8 cellular contexts compared by ENCODE assay signal in genomic region chr17:3723556-3724372, GRCh38. TPM values are rescaled to one million over a fixed set of nuclear protein-coding genes. Genes with fewer than 3 reads are reported as not detected.
DNase-seq lines count a peak whose midpoint lies in the region; ATAC-seq and TF ChIP-seq lines count a peak whose summit lies in the region.

Gene HASPIN (plus strand): TSS chr17:3723903. CDS start chr17:3723936, 33 bp downstream.

- CTCF ChIA-PET in HEK293T (lab: Yijun Ruan, JAX): interaction anchor here (0.6 to 1.9 kb wide), 3 partner anchors 14 to 122 kb away, joined by 3 to 6 read pairs (median 3); partner anchors contain the start of gene NCBP3
- CTCF ChIA-PET in SK-N-SH (lab: Yijun Ruan, JAX): interaction anchor here (0.6 to 8.2 kb wide), 10 partner anchors 12 to 675 kb away, joined by 3 to 97 read pairs (median 4); partner anchors contain the start of gene P2RX5

- no peak for TF ChIP-seq RAD21 in SK-N-SH (IDR thresholded peaks at IDR 0.05; ENCODE audit: low read length)

- H3K4me3 ChIP-seq in GM06990 (replicated peaks; ENCODE audit: low read depth, low read length): peak within 1 kb of the TSS; percentile 97
- H3K4me3 ChIP-seq in SK-N-SH (ENCODE audit: low read depth in 2 of 2, low read length in 1 of 2): peak within 1 kb of the TSS; percentile 77 to 85
- peak within 1 kb of the TSS; percentile 100 for H3K4me3 ChIP-seq in osteoblast (ENCODE audit: insufficient read depth, low read length)
- peak within 1 kb of the TSS; percentile 80 for H3K4me3 ChIP-seq in thoracic aorta

- H3K79me2 ChIP-seq in SK-N-SH (ENCODE audit: insufficient read depth) (peaks cover 62% of the 10 kb centered on the region), osteoblast (ENCODE audit: insufficient read depth, low read length) (peaks cover 53% of the 10 kb centered on the region)

- no peaks in the 10 kb centered on the region for H4K20me1 ChIP-seq in SK-N-SH (ENCODE audit: insufficient read depth)
- peaks cover 8% of the 10 kb centered on the region for H4K20me1 ChIP-seq in osteoblast (ENCODE audit: insufficient read depth, low read length)

- H3K9me3 ChIP-seq in SK-N-SH (no peaks in the 10 kb centered on the region), osteoblast (ENCODE audit: low read depth, low read length) (no peaks in the 10 kb centered on the region), thoracic aorta (no peaks in the 10 kb centered on the region)

- peak; percentile 28 for TF ChIP-seq CTCF in GM06990 (IDR thresholded peaks at IDR 0.05; ENCODE audit: insufficient read depth, low read length, poor library complexity, severe bottlenecking)
- TF ChIP-seq CTCF in SK-N-SH (IDR thresholded peaks at IDR 0.05): peak; percentile 29; the same call in 1 of the 2 replicates
- peak; percentile 25 for TF ChIP-seq CTCF in osteoblast (IDR thresholded peaks at IDR 0.05; ENCODE audit: extremely low read depth, low read depth, low read length)
- peak; percentile 47 for TF ChIP-seq CTCF in thoracic aorta (IDR thresholded peaks at IDR 0.05)

- peak within 1 kb of the TSS; percentile 55 to 87; a peak in 3 of 4 replicates for H3K27ac ChIP-seq in SK-N-SH (ENCODE audit: low read depth in 2 of 2, low read length in 1 of 2)
- peak within 1 kb of the TSS; percentile 89 for H3K27ac ChIP-seq in osteoblast (ENCODE audit: low read depth, low read length)
- H3K27ac ChIP-seq in thoracic aorta: peak within 1 kb of the TSS; percentile 62 to 67

- ATAC-seq in thoracic aorta (ENCODE audit: insufficient number of reproducible peaks, low FRiP score, low read depth): peak; percentile 83

- H3F3A ChIP-seq in SK-N-SH (replicated peaks; ENCODE audit: insufficient read depth): peaks cover 12% of the 10 kb centered on the region

- POLR2A ChIA-PET in HEK293T (lab: Yijun Ruan, JAX): interaction anchor here (0.6 to 1.5 kb wide), 14 partner anchors 9 to 123 kb away, joined by 3 to 6 read pairs (median 4); partner anchors contain the start of genes CTNS, NCBP3 and SHPK
- POLR2A ChIA-PET in SK-N-SH (lab: Yijun Ruan, JAX): interaction anchor here (0.7 to 1.5 kb wide), 3 partner anchors 13 to 122 kb away, joined by 3 read pairs; partner anchors contain the start of gene NCBP3

- H3K36me3 ChIP-seq in GM06990 (ENCODE audit: control insufficient read depth, insufficient read depth, low read length) (peaks cover 9% of the 10 kb centered on the region), SK-N-SH (replicated peaks in 1 of 2; ENCODE audit: control insufficient read depth in 1 of 2, insufficient read depth in 2 of 2, low read length in 1 of 2) (peaks cover 5 to 17% of the 10 kb centered on the region in 2 experiments), osteoblast (ENCODE audit: insufficient read depth, low read length) (peaks cover 19% of the 10 kb centered on the region), thoracic aorta (no peaks in the 10 kb centered on the region)

- H3K9ac ChIP-seq in SK-N-SH: peak within 1 kb of the TSS; percentile 85

- H3K4me2 ChIP-seq in SK-N-SH: peak within 1 kb of the TSS; percentile 93
- H3K4me2 ChIP-seq in osteoblast (ENCODE audit: insufficient read depth, low read length): peak within 1 kb of the TSS; percentile 98

- DNase-seq in GM06990 (ENCODE audit: extremely low read depth, insufficient read length) (peak; percentile 94), HEK293T (ENCODE audit: extremely low spot score) (peak; percentile 99), MV-4-11 (lab: John Stamatoyannopoulos, UW) (peak; percentile 87), SK-N-SH (peak; percentile 100), globus pallidus (ENCODE audit: low spot score) (peak; percentile 78), osteoblast (ENCODE audit: insufficient read length, low spot score, missing footprints) (peak; percentile 99), thoracic aorta (ENCODE audit: low spot score) (peak; percentile 47)
- peak; percentile 92 for DNase-seq in activated naive CD4-positive, alpha-beta T cell treated with anti-CD3 and anti-CD28 coated beads, Interleukin-2, amount 50 U/mL, for 16 hours

- TF ChIP-seq EP300 in SK-N-SH (IDR thresholded peaks at IDR 0.05; ENCODE audit: borderline replicate concordance in 1 of 2, low read depth in 1 of 2, low read length in 1 of 2): no peak

- 0% methylated on average over 17 of the region's 98 CpGs for WGBS in SK-N-SH (ENCODE audit: low lambda C conversion rate)

- H3K27me3 ChIP-seq in GM06990 (replicated peaks; ENCODE audit: control insufficient read depth, insufficient read depth, low read length): no peaks in the 10 kb centered on the region
- no peaks in the 10 kb centered on the region for H3K27me3 ChIP-seq in SK-N-SH (ENCODE audit: insufficient read depth)
- H3K27me3 ChIP-seq in osteoblast (ENCODE audit: insufficient read depth, low read length): no peaks in the 10 kb centered on the region
- no peaks in the 10 kb centered on the region for H3K27me3 ChIP-seq in thoracic aorta (replicated peaks; ENCODE audit: insufficient read depth)

- no peaks in the 10 kb centered on the region for H3K9me2 ChIP-seq in SK-N-SH

- H3K4me1 ChIP-seq in SK-N-SH (ENCODE audit: control insufficient read depth in 1 of 2, insufficient read depth in 2 of 2, low read depth in 1 of 2, low read length in 1 of 2) (peaks cover 18% of the 10 kb centered on the region in 2 experiments; a peak in 3 of 4 replicates), osteoblast (ENCODE audit: insufficient read depth, low read length) (peaks cover 38% of the 10 kb centered on the region), thoracic aorta (ENCODE audit: control insufficient read depth in 1 of 2, low read depth in 2 of 2) (peaks cover 22 to 39% of the 10 kb centered on the region in 2 donors)

- H2AFZ ChIP-seq in SK-N-SH (ENCODE audit: low read depth) (peak within 1 kb of the TSS; percentile 77), osteoblast (ENCODE audit: low read length) (peak within 1 kb of the TSS; percentile 100)

TF ChIP-seq in HEK293T, 16 proteins besides CTCF, POLR2A, EP300 and RAD21:
- peak; percentile 34; the same call in 1 of the 2 replicates for TF ChIP-seq ELF4 (IDR thresholded peaks at IDR 0.05)
- TF ChIP-seq L3MBTL2 (conservative IDR thresholded peaks at IDR 0.05): peak; percentile 60
- peak; percentile 98 for TF ChIP-seq FOXM1 (IDR thresholded peaks at IDR 0.05; ENCODE audit: borderline replicate concordance)
- no peak for TF ChIP-seq NFRKB (IDR thresholded peaks at IDR 0.05)
- TF ChIP-seq HDGF (IDR thresholded peaks at IDR 0.05; ENCODE audit: borderline replicate concordance): 0 out of 2 replicates have a peak, but pooled peaks have one; percentile 81

TF ChIP-seq in SK-N-SH, 30 proteins besides CTCF, POLR2A, EP300 and RAD21 (continues in another document):
- TF ChIP-seq POLR2AphosphoS5 (IDR thresholded peaks at IDR 0.05; ENCODE audit: low read depth, low read length): peak; percentile 90
- 0 out of 2 replicates have a peak, but pooled peaks have one; percentile 25 for TF ChIP-seq REST (IDR thresholded peaks at IDR 0.05; ENCODE audit: low read depth, low read length)
- TF ChIP-seq TAF1 (IDR thresholded peaks at IDR 0.05; ENCODE audit: borderline replicate concordance, low read depth, low read length): peak; percentile 83
- TF ChIP-seq TCF12 (IDR thresholded peaks at IDR 0.05): no peak
- TF ChIP-seq EZH2phosphoT487 (IDR thresholded peaks at IDR 0.05; ENCODE audit: borderline replicate concordance, low read depth): no peak
- TF ChIP-seq TEAD4 (IDR thresholded peaks at IDR 0.05; ENCODE audit: borderline replicate concordance, insufficient read depth): no peak
- no peak for TF ChIP-seq MEF2A (IDR thresholded peaks at IDR 0.05; ENCODE audit: borderline replicate concordance, low read depth)
- TF ChIP-seq MAX (IDR thresholded peaks at IDR 0.05; ENCODE audit: low read depth): peak; percentile 60
- TF ChIP-seq MXI1 (IDR thresholded peaks at IDR 0.05; ENCODE audit: low read depth, low read length): peak; percentile 91
- no peak for TF ChIP-seq IRF3 (IDR thresholded peaks at IDR 0.05; ENCODE audit: low read depth, low read length)
- TF ChIP-seq SMC3 (IDR thresholded peaks at IDR 0.05; ENCODE audit: low read depth, low read length): no peak

RNA-seq across cellular contexts. Expression of gene HASPIN, which starts in this region (rescaled TPM):
- polyA plus RNA-seq in SK-N-SH (2012; rRNA removed): 1.2 and 1.4 TPM in 2 replicates
- 1.2 and 1.6 TPM in 2 replicates for polyA plus RNA-seq in SK-N-SH (2012; cell fraction: cytosol; rRNA removed)
- polyA plus RNA-seq in SK-N-SH (2012; cell fraction: nucleus; rRNA removed): 0.55 and 0.80 TPM in 2 replicates
- 1.4 and 1.5 TPM in 2 replicates for total RNA-seq in osteoblast
- total RNA-seq in thoracic aorta: under 1 TPM in 1 of 2 donors, not detected in 1; 0.41 TPM

Comparison
In these comparisons a context has a peak if more than half of its experiments do, and no peak if none do; other contexts are left out.
1. Peak in every context shown above with its lines: DNase-seq, ATAC-seq, H3K4me3 ChIP-seq and H3K27ac ChIP-seq.
2. Peak in DNase-seq, ATAC-seq, H3K4me3 ChIP-seq and H3K27ac ChIP-seq in thoracic aorta; RNA of the gene not detected or under 1 TPM.
3. DNase-seq: peak in every context shown above with its lines; median percentile 100 in SK-N-SH; 99 in HEK293T; 99 in osteoblast; 94 in GM06990; 92 in activated naive CD4-positive, alpha-beta T cell treated with anti-CD3 and anti-CD28 coated beads, Interleukin-2, amount 50 U/mL, for 16 hours; 87 in MV-4-11; 78 in globus pallidus; 47 in thoracic aorta.